ENCODE assay signal across 21 cellular contexts in the genomic region with DNA sequence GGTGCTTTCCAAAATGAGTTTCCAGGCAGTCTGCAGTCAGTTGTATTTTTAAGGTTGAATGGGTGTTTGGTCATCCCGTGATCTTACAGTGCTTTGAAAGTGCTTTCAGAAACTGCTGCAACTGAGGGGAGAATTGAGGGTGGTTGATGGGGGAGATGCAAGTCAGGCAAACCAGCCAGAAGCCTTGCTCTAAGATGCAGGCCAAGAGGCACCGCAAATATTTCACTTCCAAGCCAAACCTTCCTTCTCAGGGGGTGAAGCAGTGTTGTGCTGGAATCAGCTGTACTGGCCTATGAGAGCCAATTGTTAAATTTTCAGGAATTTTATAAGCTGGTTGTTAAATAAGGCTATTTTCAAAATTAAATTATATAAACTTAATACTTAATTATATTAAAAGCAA.
"Had no signal": no experiment of that assay in that cellular context is flagged by ENCODE, and none has a peak within 500 bp of the region (broad histone marks: within the 10 kb centered on the region; RNA-seq: fewer than 3 reads in every experiment).

No MANE protein-coding gene starts in this region.

- H3K9me3 ChIP-seq: gastrocnemius medialis, sigmoid colon, testis, upper lobe of right lung, vagina had no signal

- DNase-seq: erythroblast; gastrocnemius medialis; kidney; left colon; left ventricle myocardium superior; mesenchymal stem cell; naive B cell; occipital lobe; sigmoid colon; stimulated activated CD4-positive, alpha-beta T cell treated with anti-CD3 and anti-CD28 coated beads, Interleukin-2, amount 100 ng/mL, for 24 hours; stimulated activated CD4-positive, alpha-beta T cell treated with anti-CD3 and anti-CD28 coated beads, Interleukin-4, amount 100 ng/mL, for 4 hours; stimulated activated naive B cell treated with anti-CD40 and anti-IgM and Interleukin-4, amounts not matched to agents 10 μg/mL and 1 μg/mL and 100 μg/mL, for 72 hours; stimulated activated naive CD8-positive, alpha-beta T cell treated with anti-CD3 and anti-CD28 coated beads, Interleukin-15, amount 100 ng/mL, for 72 hours; testis; upper lobe of right lung had no signal

- H3K4me1 ChIP-seq: gastrocnemius medialis, sigmoid colon, testis, tibial nerve, upper lobe of right lung had no signal

- H3K27ac ChIP-seq: gastrocnemius medialis, sigmoid colon, testis, tibial nerve, upper lobe of right lung, vagina had no signal

- H3K36me3 ChIP-seq: gastrocnemius medialis, sigmoid colon, tibial nerve, upper lobe of right lung, vagina had no signal

- FAIRE-seq: colon, endothelial cell of umbilical vein, kidney had no signal

- H3K4me3 ChIP-seq: gastrocnemius medialis, lung, sigmoid colon, skin epidermis, testis, tibial nerve, upper lobe of right lung, vagina had no signal

- ATAC-seq: gastrocnemius medialis; left colon; left ventricle myocardium superior; stimulated activated naive B cell treated with anti-CD40 and anti-IgM and Interleukin-4, amounts not matched to agents 10 μg/mL and 1 μg/mL and 100 μg/mL, for 72 hours; stimulated activated naive CD8-positive, alpha-beta T cell treated with anti-CD3 and anti-CD28 coated beads, Interleukin-15, amount 100 ng/mL, for 72 hours; upper lobe of right lung had no signal

- H3K27me3 ChIP-seq: gastrocnemius medialis, sigmoid colon, testis, tibial nerve, upper lobe of right lung, vagina had no signal
